Comparison of ENCODE assay signal across 10 cellular contexts in genomic region chr10:124723826-124724225, GRCh38. TPM values are rescaled to one million over a fixed set of nuclear protein-coding genes. Genes with fewer than 3 reads are reported as not detected.
DNase-seq lines count a peak whose midpoint lies in the region; ATAC-seq lines count a peak whose summit lies in the region.
"Had no signal": no experiment of that assay in that cellular context is flagged by ENCODE, and none has a peak within 500 bp of the region (broad histone marks: within the 10 kb centered on the region; RNA-seq: fewer than 3 reads in every experiment).

No MANE protein-coding gene starts in this region.

- H3K36me3 Mint-ChIP-seq in CD4-positive, alpha-beta memory T cell: peaks cover 7 to 17% of the 10 kb centered on the region in 2 donors
- no peaks in the 10 kb centered on the region for H3K36me3 Mint-ChIP-seq in T-helper 17 cell (ENCODE audit: low read depth)

- no peak for DNase-seq in CD4-positive, alpha-beta memory T cell
- no peak for DNase-seq in T-helper 17 cell
- DNase-seq in right cardiac atrium: no peak
- no peak for DNase-seq in activated CD4-positive, CD25-positive, alpha-beta regulatory T cell (lab: John Stamatoyannopoulos, UW)
- DNase-seq in COLO829 (ENCODE audit: low spot score): no peak
- DNase-seq: DMS79 treated with DMSO at 0.1 percent for 48 hours, NCI-H2107 had no signal

- H3K4me1 ChIP-seq in CD4-positive, alpha-beta memory T cell (ENCODE audit: insufficient read depth, low read length): peaks cover 100% of the 10 kb centered on the region
- H3K4me1 ChIP-seq in right cardiac atrium (ENCODE audit: control insufficient read depth, insufficient read depth, low read length) (peaks cover 47% of the 10 kb centered on the region), rectal smooth muscle tissue (ENCODE audit: control insufficient read depth, insufficient read depth, low read length) (peaks cover 31% of the 10 kb centered on the region)

- peak overlapping the region; percentile 82 for H3K27ac ChIP-seq in CD4-positive, alpha-beta memory T cell (ENCODE audit: low read depth, low read length)
- H3K27ac ChIP-seq in right cardiac atrium (ENCODE audit: low read length) (peak overlapping the region; percentile 97), rectal smooth muscle tissue (ENCODE audit: low read depth, low read length) (peak overlapping the region; percentile 78)

- H3K27me3 Mint-ChIP-seq in CD4-positive, alpha-beta memory T cell: no peaks in the 10 kb centered on the region
- H3K27me3 Mint-ChIP-seq in T-helper 17 cell: no peaks in the 10 kb centered on the region

- intact Hi-C loops in CD4-positive, alpha-beta memory T cell (cut with micrococcal nuclease): no loop called here
- intact Hi-C loops in right cardiac atrium (cut with DNase I): loop anchor here in 1 of 4 donors (5.0 kb wide), 1 partner anchor 92 kb away; no protein-coding TSS in a partner anchor

- H3K27me3 ChIP-seq in CD4-positive, alpha-beta memory T cell (ENCODE audit: insufficient read depth, low read length): no peaks in the 10 kb centered on the region
- H3K27me3 ChIP-seq in right cardiac atrium (ENCODE audit: control insufficient read depth, insufficient read depth) (no peaks in the 10 kb centered on the region), rectal smooth muscle tissue (ENCODE audit: control insufficient read depth, insufficient read depth, low read length) (no peaks in the 10 kb centered on the region)

- peak overlapping the region in 1 of 2 donors; percentile 36 for H3K4me3 ChIP-seq in CD4-positive, alpha-beta memory T cell (ENCODE audit: low read length in 2 of 2)
- no peak overlapping the region for H3K4me3 ChIP-seq in right cardiac atrium (ENCODE audit: low read length)
- peak overlapping the region; percentile 12 for H3K4me3 ChIP-seq in rectal smooth muscle tissue (ENCODE audit: low read length)

- WGBS in right cardiac atrium: 36% methylated on average over 9 of the region's 9 CpGs

- no peaks in the 10 kb centered on the region for H3K36me3 ChIP-seq in CD4-positive, alpha-beta memory T cell (ENCODE audit: insufficient read depth, low read length)
- H3K36me3 ChIP-seq in rectal smooth muscle tissue (ENCODE audit: control insufficient read depth, insufficient read depth, low read length): no peaks in the 10 kb centered on the region

- peaks cover 0 to 2% (median 0%) of the 10 kb centered on the region in 8 donors for H3K9me3 Mint-ChIP-seq in CD4-positive, alpha-beta memory T cell

- no peaks in the 10 kb centered on the region for H3K9me3 ChIP-seq in CD4-positive, alpha-beta memory T cell (ENCODE audit: control insufficient read depth in 1 of 2, low read length in 2 of 2)
- H3K9me3 ChIP-seq in T-helper 17 cell (ENCODE audit: control insufficient read depth, low read length, poor library complexity, severe bottlenecking) (no peaks in the 10 kb centered on the region), right cardiac atrium (ENCODE audit: control insufficient read depth, low read length) (no peaks in the 10 kb centered on the region)

- H3K4me3 Mint-ChIP-seq in CD4-positive, alpha-beta memory T cell: peak overlapping the region in 7 of 8 donors; percentile 55 to 87 (median 77)
- peak overlapping the region; percentile 89 for H3K4me3 Mint-ChIP-seq in T-helper 17 cell

- H3K9ac ChIP-seq in rectal smooth muscle tissue (ENCODE audit: low read length): peak overlapping the region; percentile 14

- CTCF ChIA-PET in CD4-positive, alpha-beta memory T cell (lab: Charles Lee; ENCODE audit: partially characterized antibody): interaction anchor here (1.2 to 22.6 kb wide), 7 partner anchors 10 to 194 kb away, joined by 3 to 556 read pairs (median 7); no protein-coding TSS in a partner anchor

- peak overlapping the region; percentile 87 to 98 (median 97) for H3K27ac Mint-ChIP-seq in CD4-positive, alpha-beta memory T cell
- peak overlapping the region; percentile 99 for H3K27ac Mint-ChIP-seq in T-helper 17 cell

- peaks cover 76 to 98% (median 88%) of the 10 kb centered on the region in 4 donors for H3K4me1 Mint-ChIP-seq in CD4-positive, alpha-beta memory T cell
- H3K4me1 Mint-ChIP-seq in T-helper 17 cell: peaks cover 74% of the 10 kb centered on the region

- POLR2A ChIA-PET in CD4-positive, alpha-beta memory T cell (lab: Charles Lee; ENCODE audit: partially characterized antibody): interaction anchor here (0.7 to 20.9 kb wide), 16 partner anchors 6 to 97 kb away, joined by 3 to 544 read pairs (median 10); no protein-coding TSS in a partner anchor

- no peak for ATAC-seq in T-helper 17 cell
- no peak for ATAC-seq in right cardiac atrium
- ATAC-seq in GM19035 (IDR thresholded peaks at IDR 0.05; ENCODE audit: unreplicated experiment): no peak
- ATAC-seq in GM18517 (IDR thresholded peaks at IDR 0.05; ENCODE audit: unreplicated experiment): no peak

RNA-seq across cellular contexts. Expression of gene FAM53B, which starts 20.4 kb away (rescaled TPM):
- 10 to 100 TPM; 57.3 to 60.7 TPM for total RNA-seq in CD4-positive, alpha-beta memory T cell
- polyA plus RNA-seq in CD4-positive, alpha-beta memory T cell: 10 to 100 TPM in 1 of 2 donors, 1 to 10 TPM in 1; 7.3 to 42.5 TPM
- total RNA-seq in T-helper 17 cell (10 to 100 TPM; 68.5 to 69.2 TPM), right cardiac atrium (10 to 100 TPM; 34.6 to 58.3 (median 49.8) TPM)
- 39.5 TPM for polyA plus RNA-seq in right cardiac atrium
